In genomic region chr1:32676945-32677344, GRCh38 we compare ENCODE assay signal across 16 cellular contexts. TPM values are rescaled to one million over a fixed set of nuclear protein-coding genes. Genes with fewer than 3 reads are reported as not detected.
DNase-seq lines count a peak whose midpoint lies in the region; ATAC-seq and TF ChIP-seq lines count a peak whose summit lies in the region.
"Had no signal": no experiment of that assay in that cellular context is flagged by ENCODE, and none has a peak within 500 bp of the region (broad histone marks: within the 10 kb centered on the region; RNA-seq: fewer than 3 reads in every experiment).

No MANE protein-coding gene starts in this region.

- H3K27ac Mint-ChIP-seq in stimulated activated naive CD8-positive, alpha-beta T cell treated with anti-CD3 and anti-CD28 coated beads, Interleukin-15, amount 100 ng/mL, for 72 hours, result no peak overlapping the region
- H3K27ac Mint-ChIP-seq: CD4-positive, CD25-positive, alpha-beta regulatory T cell had no signal

- no peaks in the 10 kb centered on the region for H3K4me1 Mint-ChIP-seq in stimulated activated naive CD8-positive, alpha-beta T cell treated with anti-CD3 and anti-CD28 coated beads, Interleukin-15, amount 100 ng/mL, for 72 hours

- H3K9me3 Mint-ChIP-seq in stimulated activated naive CD8-positive, alpha-beta T cell treated with anti-CD3 and anti-CD28 coated beads, Interleukin-15, amount 100 ng/mL, for 72 hours, result no peaks in the 10 kb centered on the region
- H3K9me3 Mint-ChIP-seq: CD4-positive, CD25-positive, alpha-beta regulatory T cell had no signal

- peaks cover 2% of the 10 kb centered on the region for H3K36me3 ChIP-seq in mucosa of descending colon (ENCODE audit: low read depth)

- H3K4me1 ChIP-seq in mucosa of descending colon (ENCODE audit: low read depth), result peaks cover 10% of the 10 kb centered on the region
- H3K4me1 ChIP-seq: BLaER1 had no signal

- no peak overlapping the region for H3K4me3 ChIP-seq in mucosa of descending colon
- H3K4me3 ChIP-seq: BLaER1, GM23248 had no signal

- ATAC-seq in left lobe of liver, result no peak
- peak; percentile 66 for ATAC-seq in mucosa of descending colon
- no peak for ATAC-seq in stimulated activated naive CD8-positive, alpha-beta T cell treated with anti-CD3 and anti-CD28 coated beads, Interleukin-15, amount 100 ng/mL, for 72 hours
- ATAC-seq in GM18861 (IDR thresholded peaks at IDR 0.05; ENCODE audit: unreplicated experiment), result no peak
- no peak for ATAC-seq in GM18511 (IDR thresholded peaks at IDR 0.05; ENCODE audit: unreplicated experiment)
- ATAC-seq: HCT116 had no signal

- H3K9me3 ChIP-seq in mucosa of descending colon, result no peaks in the 10 kb centered on the region
- H3K9me3 ChIP-seq: BLaER1 had no signal

- TF ChIP-seq CTCF in mucosa of descending colon (IDR thresholded peaks at IDR 0.05), result no peak

- intact Hi-C loops in mucosa of descending colon (cut with DNase I, micrococcal nuclease), result no loop called here

- H3K27me3 Mint-ChIP-seq in stimulated activated naive CD8-positive, alpha-beta T cell treated with anti-CD3 and anti-CD28 coated beads, Interleukin-15, amount 100 ng/mL, for 72 hours, result no peaks in the 10 kb centered on the region
- H3K27me3 Mint-ChIP-seq: CD4-positive, CD25-positive, alpha-beta regulatory T cell had no signal

- no peak overlapping the region for H3K4me3 Mint-ChIP-seq in stimulated activated naive CD8-positive, alpha-beta T cell treated with anti-CD3 and anti-CD28 coated beads, Interleukin-15, amount 100 ng/mL, for 72 hours
- H3K4me3 Mint-ChIP-seq: CD4-positive, CD25-positive, alpha-beta regulatory T cell had no signal

- peak; percentile 35 for DNase-seq in activated CD8-positive, alpha-beta memory T cell treated with anti-CD3 and anti-CD28 coated beads for 24 hours
- no peak for DNase-seq in activated CD8-positive, alpha-beta memory T cell treated with anti-CD3 and anti-CD28 coated beads, Interleukin-2, amount 50 U/mL, for 4 hours
- DNase-seq in left lobe of liver (ENCODE audit: low spot score) (peak; percentile 23), mucosa of descending colon (no peak), MV-4-11 (lab: John Stamatoyannopoulos, UW) (no peak)
- DNase-seq in stimulated activated naive CD8-positive, alpha-beta T cell treated with anti-CD3 and anti-CD28 coated beads, Interleukin-15, amount 100 ng/mL, for 72 hours, result no peak
- DNase-seq: 8988T; AML-193; CD4-positive, CD25-positive, alpha-beta regulatory T cell; DMS53; GF-D8; GM23248 had no signal

RNA-seq across cellular contexts. Expression of gene SYNC, which starts 25.6 kb away (rescaled TPM):
- 0.45 TPM for total RNA-seq in left lobe of liver
- total RNA-seq in mucosa of descending colon, result 10 to 100 TPM; 14.3 to 19.2 (median 14.6) TPM
- total RNA-seq: CD4-positive, CD25-positive, alpha-beta regulatory T cell had no signal

RNA-seq across cellular contexts. Expression of gene RBBP4, which starts 25.9 kb away (rescaled TPM):
- total RNA-seq in left lobe of liver, result 52.3 TPM
- total RNA-seq in mucosa of descending colon, result 100 to 1,000 TPM; 120 to 156 (median 136) TPM

RNA-seq across cellular contexts. Expression of gene ZBTB8OS, which starts 26.6 kb away (rescaled TPM):
- total RNA-seq in left lobe of liver (22.7 TPM), mucosa of descending colon (10 to 100 TPM; 40.4 to 45.4 (median 40.9) TPM)

Comparison
In these comparisons a context has a peak if more than half of its experiments do, and no peak if none do; other contexts are left out.
1. DNase-seq: peak in activated CD8-positive, alpha-beta memory T cell treated with anti-CD3 and anti-CD28 coated beads for 24 hours (single experiment) and left lobe of liver (single experiment); none in activated CD8-positive, alpha-beta memory T cell treated with anti-CD3 and anti-CD28 coated beads, Interleukin-2, amount 50 U/mL, for 4 hours (single experiment), mucosa of descending colon (0 of 3), stimulated activated naive CD8-positive, alpha-beta T cell treated with anti-CD3 and anti-CD28 coated beads, Interleukin-15, amount 100 ng/mL, for 72 hours (0 of 2) and MV-4-11 (single experiment).
2. RNA of gene SYNC, which starts 25.6 kb away (total RNA-seq): 14.3 to 19.2 TPM in mucosa of descending colon; 0.45 TPM in left lobe of liver (single experiment); every median in the first group is over 10 times any median in the second.